9 cellular contexts compared by ENCODE assay signal in the genomic region with DNA sequence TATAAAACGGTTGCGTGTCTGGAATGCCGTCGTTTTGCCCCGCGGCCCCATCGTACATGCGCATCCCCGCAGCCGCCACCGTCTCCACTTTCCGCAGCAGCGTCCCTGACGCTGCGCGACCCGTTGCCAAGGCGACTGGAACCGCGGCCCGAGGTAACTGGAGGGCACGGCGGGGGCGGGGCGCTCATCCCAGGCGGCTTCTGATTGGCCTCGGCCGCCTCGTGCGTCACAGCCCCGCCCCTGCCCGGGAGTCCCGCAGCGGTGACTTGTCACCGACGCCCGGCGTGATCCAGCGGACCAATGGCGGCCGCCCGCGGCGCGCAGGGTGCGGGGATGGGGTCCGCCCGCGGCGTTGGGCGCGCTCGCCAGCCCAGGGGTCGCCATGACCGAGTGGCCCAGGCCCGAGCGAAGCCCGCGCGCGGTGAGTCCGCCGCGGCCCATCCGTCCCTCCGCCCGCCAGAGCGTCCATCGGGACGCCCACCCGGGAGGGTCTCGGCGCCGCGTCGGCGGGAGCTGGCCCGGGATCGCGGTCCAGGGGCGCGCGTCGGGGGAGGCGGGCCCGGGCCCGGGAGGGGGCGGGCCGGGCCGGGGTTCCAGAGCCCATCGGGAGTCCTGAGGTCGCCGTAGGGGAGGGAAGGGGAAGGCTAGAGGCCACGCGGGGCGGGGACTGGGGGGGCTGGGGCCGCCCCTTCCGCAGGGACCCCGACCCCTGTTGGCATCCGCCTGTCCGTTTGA. TPM values are rescaled to one million over a fixed set of nuclear protein-coding genes. Genes with fewer than 3 reads are reported as not detected.
DNase-seq lines count a peak whose midpoint lies in the region; TF ChIP-seq lines count a peak whose summit lies in the region.
"Had no signal": no experiment of that assay in that cellular context is flagged by ENCODE, and none has a peak within 500 bp of the region (broad histone marks: within the 10 kb centered on the region; RNA-seq: fewer than 3 reads in every experiment).

A gene with protein sequence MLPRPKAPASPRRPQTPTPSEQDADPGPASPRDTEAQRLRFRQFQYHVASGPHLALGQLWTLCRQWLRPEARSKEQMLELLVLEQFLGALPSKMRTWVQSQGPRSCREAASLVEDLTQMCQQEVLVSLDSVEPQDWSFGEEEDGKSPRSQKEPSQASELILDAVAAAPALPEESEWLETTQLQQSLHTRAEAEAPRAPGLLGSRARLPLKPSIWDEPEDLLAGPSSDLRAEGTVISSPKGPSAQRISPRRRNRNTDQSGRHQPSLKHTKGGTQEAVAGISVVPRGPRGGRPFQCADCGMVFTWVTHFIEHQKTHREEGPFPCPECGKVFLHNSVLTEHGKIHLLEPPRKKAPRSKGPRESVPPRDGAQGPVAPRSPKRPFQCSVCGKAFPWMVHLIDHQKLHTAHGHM (plus strand): TSS at position 285 of the 735 bp plus-strand sequence. CDS start 3,812 bp downstream, outside the sequence.

- H3K9ac ChIP-seq in adipocyte (ENCODE audit: low read length), result no peak within 1 kb of the TSS

- H3K9me3 ChIP-seq in adipocyte (ENCODE audit: control insufficient read depth, low read length) (peaks cover 7% of the 10 kb centered on the region), right atrium auricular region (peaks cover 0 to 2% of the 10 kb centered on the region in 2 donors)

- H3K4me1 ChIP-seq in adipocyte (ENCODE audit: control insufficient read depth, insufficient read depth, low read length) (no peaks in the 10 kb centered on the region), right atrium auricular region (peaks cover 0 to 9% of the 10 kb centered on the region in 2 donors)

- H3K27me3 ChIP-seq in adipocyte (replicated peaks; ENCODE audit: control insufficient read depth, insufficient read depth, low read length) (no peaks in the 10 kb centered on the region), right atrium auricular region (no peaks in the 10 kb centered on the region)

- no peak for TF ChIP-seq CTCF in right atrium auricular region (IDR thresholded peaks at IDR 0.05)

- no peak within 1 kb of the TSS for H3K27ac ChIP-seq in right atrium auricular region

- H3K4me3 ChIP-seq in adipocyte (ENCODE audit: low read length) (peak within 1 kb of the TSS; percentile 54), right atrium auricular region (peak within 1 kb of the TSS; percentile 43 to 55)

- intact Hi-C loops in posterior cingulate gyrus (cut with DNase I), result loop anchor here (2.0 kb wide), 1 partner anchor 65 kb away; the partner anchor contains the start of gene ZSCAN18

- peak; percentile 10 for DNase-seq in activated T-cell treated with anti-CD3 and anti-CD28 coated beads for 1 hour (ENCODE audit: low read depth)
- DNase-seq in activated T-cell treated with anti-CD3 and anti-CD28 coated beads for 4 hours, result no peak
- peak; percentile 52 for DNase-seq in adipocyte (ENCODE audit: low read depth)
- peak; percentile 75 for DNase-seq in right atrium auricular region (ENCODE audit: low spot score)
- peak; percentile 92 to 100 (median 97) for DNase-seq in posterior cingulate gyrus
- no peak for DNase-seq in HPDE6-E6E7 (ENCODE audit: extremely low spot score)
- DNase-seq in NCI-H2081 (lab: John Stamatoyannopoulos, UW), result no peak
- DNase-seq in SKM-1 (lab: John Stamatoyannopoulos, UW; ENCODE audit: unreplicated experiment), result no peak
- DNase-seq: DND-41 had no signal

- H3K36me3 ChIP-seq in adipocyte (ENCODE audit: control insufficient read depth, insufficient read depth, low read length, severe bottlenecking), result no peaks in the 10 kb centered on the region
- H3K36me3 ChIP-seq in right atrium auricular region, result no peaks in the 10 kb centered on the region

RNA-seq across cellular contexts. Expression of the gene that starts here (rescaled TPM):
- not detected for total RNA-seq in right atrium auricular region

Comparison
In these comparisons a context has a peak if more than half of its experiments do, and no peak if none do; other contexts are left out.
1. DNase-seq: peak in activated T-cell treated with anti-CD3 and anti-CD28 coated beads for 1 hour (single experiment), adipocyte (single experiment) and posterior cingulate gyrus (10 of 10); none in activated T-cell treated with anti-CD3 and anti-CD28 coated beads for 4 hours (single experiment), HPDE6-E6E7 (single experiment), NCI-H2081 (0 of 2) and SKM-1 (single experiment).
2. Peak in DNase-seq and H3K4me3 ChIP-seq in right atrium auricular region; RNA of the gene not detected or under 1 TPM.